In genomic region chr18:57619881-57620280, GRCh38 we compare ENCODE assay signal across 15 cellular contexts. TPM values are rescaled to one million over a fixed set of nuclear protein-coding genes. Genes with fewer than 3 reads are reported as not detected.
A peak's percentile ranks its signal among the peaks of the same experiment; 100 is the strongest.
DNase-seq lines count a peak whose midpoint lies in the region; ATAC-seq and TF ChIP-seq lines count a peak whose summit lies in the region.
"Had no signal": no experiment of that assay in that cellular context is flagged by ENCODE, and none has a peak within 500 bp of the region (broad histone marks: within the 10 kb centered on the region; RNA-seq: fewer than 3 reads in every experiment).

No MANE protein-coding gene starts in this region.

- H3K4me3 ChIP-seq in SK-N-MC (peak overlapping the region; percentile 72), fibroblast of lung (replicated peaks in 1 of 4; ENCODE audit: control extremely low read depth in 1 of 4, insufficient read depth in 1 of 4, low read depth in 3 of 4, low read length in 4 of 4) (peak overlapping the region in 2 of 4 experiments; percentile 88 to 96), gastrocnemius medialis (no peak overlapping the region), WERI-Rb-1 (ENCODE audit: low read depth, low read length) (no peak overlapping the region)

- H3K4me1 ChIP-seq in fibroblast of lung (ENCODE audit: control insufficient read depth, extremely low read depth, insufficient read depth, low read length) (no peaks in the 10 kb centered on the region), gastrocnemius medialis (peaks cover 16 to 20% of the 10 kb centered on the region in 2 donors)

- in situ Hi-C loops in gastrocnemius medialis (cut with MboI; ENCODE audit: low sequenced_read_pairs in 4 of 4) = no loop called here

- H3K27ac ChIP-seq in SK-N-MC (no peak overlapping the region), fibroblast of lung (ENCODE audit: insufficient read depth, low read length) (no peak overlapping the region), gastrocnemius medialis (peak overlapping the region; percentile 88 to 99 (median 94)), WERI-Rb-1 (no peak overlapping the region)
- H3K27ac ChIP-seq: parathyroid adenoma had no signal

- peaks cover 39% of the 10 kb centered on the region for H3K36me3 ChIP-seq in SK-N-MC (ENCODE audit: insufficient read depth, low read length)
- peaks cover 2% of the 10 kb centered on the region for H3K36me3 ChIP-seq in fibroblast of lung (ENCODE audit: control insufficient read depth, insufficient read depth, low read length)
- H3K36me3 ChIP-seq in gastrocnemius medialis = peaks cover 0 to 25% of the 10 kb centered on the region in 2 donors
- H3K36me3 ChIP-seq in WERI-Rb-1 = peaks cover 47% of the 10 kb centered on the region

- H3K9ac ChIP-seq in SK-N-MC (ENCODE audit: insufficient read length) = peak overlapping the region; percentile 87
- H3K9ac ChIP-seq in fibroblast of lung (ENCODE audit: insufficient read depth, low read length) = no peak overlapping the region
- H3K9ac ChIP-seq: parathyroid adenoma had no signal

- H3K27ac Mint-ChIP-seq in activated naive CD4-positive, alpha-beta T cell treated with anti-CD3 and anti-CD28 coated beads, Interleukin-2, amount 50 U/mL, for 24 hours = peak overlapping the region; percentile 59

- H3K27me3 Mint-ChIP-seq in activated naive CD4-positive, alpha-beta T cell treated with anti-CD3 and anti-CD28 coated beads, Interleukin-2, amount 50 U/mL, for 24 hours = no peaks in the 10 kb centered on the region

- peaks cover 31% of the 10 kb centered on the region for H3K79me2 ChIP-seq in fibroblast of lung (ENCODE audit: control insufficient read depth, insufficient read depth, low read length)

- TF ChIP-seq POLR2A in gastrocnemius medialis (IDR thresholded peaks at IDR 0.05) = no peak

- no peaks in the 10 kb centered on the region for H4K20me1 ChIP-seq in fibroblast of lung (ENCODE audit: control insufficient read depth, extremely low read depth, insufficient read depth, low read length)

- H3K4me3 Mint-ChIP-seq in activated naive CD4-positive, alpha-beta T cell treated with anti-CD3 and anti-CD28 coated beads, Interleukin-2, amount 50 U/mL, for 24 hours = peak overlapping the region; percentile 97

- H3K9me3 ChIP-seq in SK-N-MC (ENCODE audit: low read depth, low read length) (no peaks in the 10 kb centered on the region), fibroblast of lung (ENCODE audit: control insufficient read depth, insufficient read depth, low read depth, low read length) (no peaks in the 10 kb centered on the region), gastrocnemius medialis (no peaks in the 10 kb centered on the region), WERI-Rb-1 (ENCODE audit: severe bottlenecking) (no peaks in the 10 kb centered on the region)

- H3K9me3 Mint-ChIP-seq in activated naive CD4-positive, alpha-beta T cell treated with anti-CD3 and anti-CD28 coated beads, Interleukin-2, amount 50 U/mL, for 24 hours = no peaks in the 10 kb centered on the region

- DNase-seq in activated naive CD4-positive, alpha-beta T cell treated with Interleukin-2 at 50 U/mL for 16 hours = no peak
- DNase-seq in SK-N-MC (ENCODE audit: low read depth, low spot score) = no peak
- peak in 1 of 2 donors; percentile 28 for DNase-seq in fibroblast of lung (ENCODE audit: low read depth in 2 of 2)
- DNase-seq in gastrocnemius medialis = no peak
- no peak for DNase-seq in NCI-H1694 treated with DMSO at 0.1 percent for 48 hours (lab: John Stamatoyannopoulos, UW)
- no peak for DNase-seq in NCI-H226
- no peak for DNase-seq in WERI-Rb-1
- DNase-seq: AML-193; MV-4-11; NCI-H510A treated with DMSO at 0.1 percent for 48 hours; SIG-M5; stimulated activated CD4-positive, alpha-beta T cell treated with anti-CD3 and anti-CD28 coated beads, Interleukin-4, amount 100 ng/mL, for 4 hours; substantia nigra had no signal

- H3K27me3 ChIP-seq in fibroblast of lung (ENCODE audit: control insufficient read depth, insufficient read depth, low read length) (no peaks in the 10 kb centered on the region), gastrocnemius medialis (no peaks in the 10 kb centered on the region), WERI-Rb-1 (ENCODE audit: insufficient read depth, low read depth, severe bottlenecking) (no peaks in the 10 kb centered on the region)

- TF ChIP-seq CTCF in fibroblast of lung (conservative IDR thresholded peaks at IDR 0.05 in 1 of 2, IDR thresholded peaks at IDR 0.05 in 1 of 2; ENCODE audit: low read depth in 1 of 2, low read length in 2 of 2) = no peak
- TF ChIP-seq CTCF in gastrocnemius medialis (IDR thresholded peaks at IDR 0.05 in 4 of 5, conservative IDR thresholded peaks at IDR 0.05 in 1 of 5) = no peak
- TF ChIP-seq CTCF in WERI-Rb-1 (IDR thresholded peaks at IDR 0.05; ENCODE audit: low read depth, low read length) = no peak

- ATAC-seq in gastrocnemius medialis = no peak

- intact Hi-C loops in gastrocnemius medialis (cut with DNase I; ENCODE audit: low total_unique reads) = loop anchor here (2.0 to 10.0 kb wide), 5 partner anchors 33 to 695 kb away; partner anchors contain the start of genes ATP8B1, FECH and ONECUT2

- peak overlapping the region; percentile 9 for H3K4me2 ChIP-seq in fibroblast of lung (ENCODE audit: extremely low read depth, insufficient read depth, low read length)

- peaks cover 32% of the 10 kb centered on the region for H3K4me1 Mint-ChIP-seq in activated naive CD4-positive, alpha-beta T cell treated with anti-CD3 and anti-CD28 coated beads, Interleukin-2, amount 50 U/mL, for 24 hours

- no peak overlapping the region for H2AFZ ChIP-seq in fibroblast of lung (ENCODE audit: low read length)
- H2AFZ ChIP-seq: parathyroid adenoma had no signal

- peaks cover 17% of the 10 kb centered on the region for H3K36me3 Mint-ChIP-seq in activated naive CD4-positive, alpha-beta T cell treated with anti-CD3 and anti-CD28 coated beads, Interleukin-2, amount 50 U/mL, for 24 hours

RNA-seq across cellular contexts. Expression of gene NARS1, which starts 1.8 kb away (rescaled TPM):
- 202 and 207 TPM in 2 replicates for total RNA-seq in fibroblast of lung
- 133 and 140 TPM in 2 replicates for polyA plus RNA-seq in fibroblast of lung
- polyA plus RNA-seq in fibroblast of lung (2012) = 107 and 121 TPM in 2 replicates
- polyA minus RNA-seq in fibroblast of lung (ENCODE audit: low replicate concordance) = 58.5 and 88.0 TPM in 2 replicates
- 100 to 1,000 TPM in 3 of 4 donors, 10 to 100 TPM in 1; 93.1 to 205 (median 153) TPM for total RNA-seq in gastrocnemius medialis

RNA-seq across cellular contexts. Expression of gene FECH, which starts 33.4 kb away (rescaled TPM):
- total RNA-seq in fibroblast of lung (17.7 and 23.8 TPM in 2 replicates), gastrocnemius medialis (10 to 100 TPM; 60.8 to 78.4 (median 70.2) TPM)
- 44.4 and 52.7 TPM in 2 replicates for polyA plus RNA-seq in fibroblast of lung
- 27.4 and 33.3 TPM in 2 replicates for polyA plus RNA-seq in fibroblast of lung (2012)
- polyA minus RNA-seq in fibroblast of lung (ENCODE audit: low replicate concordance) = 18.0 and 26.1 TPM in 2 replicates

Comparison
In these comparisons a context has a peak if more than half of its experiments do, and no peak if none do; other contexts are left out.
1. H3K27ac ChIP-seq: peak in gastrocnemius medialis (4 of 4); none in SK-N-MC (single experiment), fibroblast of lung (single experiment) and WERI-Rb-1 (single experiment).